In genomic region chr2:240988146-240988545, GRCh38 we compare ENCODE assay signal across 13 cellular contexts. TPM values are rescaled to one million over a fixed set of nuclear protein-coding genes. Genes with fewer than 3 reads are reported as not detected.
DNase-seq lines count a peak whose midpoint lies in the region; ATAC-seq and TF ChIP-seq lines count a peak whose summit lies in the region.
"Had no signal": no experiment of that assay in that cellular context is flagged by ENCODE, and none has a peak within 500 bp of the region (broad histone marks: within the 10 kb centered on the region; RNA-seq: fewer than 3 reads in every experiment).

No MANE protein-coding gene starts in this region.

- intact Hi-C loops in cardiac septum (cut with DNase I): no loop called here
- intact Hi-C loops in breast epithelium (cut with DNase I; ENCODE audit: low total_unique reads): no loop called here
- intact Hi-C loops in right lobe of liver (cut with DNase I): loop anchor here in 1 of 2 donors (10.0 kb wide), 1 partner anchor 133 kb away; no protein-coding TSS in a partner anchor
- intact Hi-C loops in transverse colon (cut with DNase I; ENCODE audit: low total_unique reads): loop anchor here (5.0 kb wide), 1 partner anchor 859 kb away; no protein-coding TSS in a partner anchor

- H3K27me3 Mint-ChIP-seq in type B pancreatic cell: no peaks in the 10 kb centered on the region
- no peaks in the 10 kb centered on the region for H3K27me3 Mint-ChIP-seq in activated T-cell treated with anti-CD3 and anti-CD28 coated beads, Interleukin-2, amount 50 U/mL, for 72 hours (ENCODE audit: low read depth)

- no peak overlapping the region for H3K27ac ChIP-seq in right atrium auricular region
- peak overlapping the region; percentile 33 to 95 for H3K27ac ChIP-seq in breast epithelium
- peak overlapping the region in 2 of 3 donors; percentile 55 to 86 for H3K27ac ChIP-seq in right lobe of liver
- peak overlapping the region in 1 of 4 donors; percentile 41 for H3K27ac ChIP-seq in transverse colon
- H3K27ac ChIP-seq: WERI-Rb-1 had no signal

- H3K27me3 ChIP-seq in right atrium auricular region (no peaks in the 10 kb centered on the region), breast epithelium (no peaks in the 10 kb centered on the region), right lobe of liver (no peaks in the 10 kb centered on the region), transverse colon (peaks cover 7% of the 10 kb centered on the region)

- in situ Hi-C loops in transverse colon (cut with MboI; ENCODE audit: low pct_ligation_motif_present in 1 of 4, low pct_unique_long_range_greater_than_20kb in 1 of 4, low sequenced_read_pairs in 3 of 4): no loop called here

- no peak for TF ChIP-seq CTCF in right atrium auricular region (IDR thresholded peaks at IDR 0.05)
- no peak for TF ChIP-seq CTCF in breast epithelium (IDR thresholded peaks at IDR 0.05)
- no peak for TF ChIP-seq CTCF in right lobe of liver (IDR thresholded peaks at IDR 0.05)
- no peak for TF ChIP-seq CTCF in transverse colon (IDR thresholded peaks at IDR 0.05)
- TF ChIP-seq CTCF in type B pancreatic cell (conservative IDR thresholded peaks at IDR 0.05): no peak

- TF ChIP-seq EP300 in transverse colon (IDR thresholded peaks at IDR 0.05; ENCODE audit: low read depth): no peak

- H3K9me3 Mint-ChIP-seq in type B pancreatic cell: no peaks in the 10 kb centered on the region
- no peaks in the 10 kb centered on the region for H3K9me3 Mint-ChIP-seq in activated T-cell treated with anti-CD3 and anti-CD28 coated beads, Interleukin-2, amount 50 U/mL, for 72 hours

- no peaks in the 10 kb centered on the region for H3K36me3 Mint-ChIP-seq in type B pancreatic cell
- H3K36me3 Mint-ChIP-seq in activated T-cell treated with anti-CD3 and anti-CD28 coated beads, Interleukin-2, amount 50 U/mL, for 72 hours (ENCODE audit: insufficient read depth in 2 of 2): no peaks in the 10 kb centered on the region

- DNase-seq in cardiac septum (ENCODE audit: low spot score) (peak; percentile 70), right atrium auricular region (ENCODE audit: low spot score) (no peak), breast epithelium (ENCODE audit: low spot score in 2 of 2) (no peak), right lobe of liver (peak; percentile 14 to 55 (median 49)), transverse colon (peak; percentile 7), type B pancreatic cell (ENCODE audit: extremely low spot score, unreplicated experiment) (no peak)
- no peak for DNase-seq in activated T-cell treated with anti-CD3 and anti-CD28 coated beads, Interleukin-2, amount 50 U/mL, for 72 hours
- DNase-seq: central memory CD4-positive, alpha-beta T cell; NCI-H1105 treated with DMSO at 0.1 percent for 48 hours; NCI-H446 treated with DMSO at 0.1 percent for 48 hours; stimulated activated naive CD4-positive, alpha-beta T cell treated with Interleukin-2 at 50 U/mL for 16 hours; WERI-Rb-1 had no signal

- H3K4me1 ChIP-seq in right atrium auricular region (peaks cover 0 to 36% of the 10 kb centered on the region in 2 donors), breast epithelium (peaks cover 16 to 26% of the 10 kb centered on the region in 2 donors), right lobe of liver (peaks cover 3 to 40% (median 21%) of the 10 kb centered on the region in 4 donors), transverse colon (peaks cover 12 to 41% (median 16%) of the 10 kb centered on the region in 4 donors)

- TF ChIP-seq POLR2A in breast epithelium (IDR thresholded peaks at IDR 0.05) (no peak), right lobe of liver (IDR thresholded peaks at IDR 0.05) (no peak), transverse colon (IDR thresholded peaks at IDR 0.05) (no peak)

- peaks cover 4% of the 10 kb centered on the region for H3K4me1 Mint-ChIP-seq in type B pancreatic cell (ENCODE audit: unreplicated experiment)
- no peaks in the 10 kb centered on the region for H3K4me1 Mint-ChIP-seq in activated T-cell treated with anti-CD3 and anti-CD28 coated beads, Interleukin-2, amount 50 U/mL, for 72 hours (ENCODE audit: low read depth)

- H3K4me3 ChIP-seq in right atrium auricular region (no peak overlapping the region), breast epithelium (no peak overlapping the region), right lobe of liver (no peak overlapping the region), transverse colon (no peak overlapping the region)

- no peak overlapping the region for H3K27ac Mint-ChIP-seq in type B pancreatic cell
- no peak overlapping the region for H3K27ac Mint-ChIP-seq in activated T-cell treated with anti-CD3 and anti-CD28 coated beads, Interleukin-2, amount 50 U/mL, for 72 hours

- H3K36me3 ChIP-seq in right atrium auricular region: no peaks in the 10 kb centered on the region
- no peaks in the 10 kb centered on the region for H3K36me3 ChIP-seq in breast epithelium
- no peaks in the 10 kb centered on the region for H3K36me3 ChIP-seq in right lobe of liver
- no peaks in the 10 kb centered on the region for H3K36me3 ChIP-seq in transverse colon
- H3K36me3 ChIP-seq: WERI-Rb-1 had no signal

- H3K9me3 ChIP-seq in right atrium auricular region (no peaks in the 10 kb centered on the region), breast epithelium (peaks cover 3 to 8% of the 10 kb centered on the region in 2 donors), right lobe of liver (no peaks in the 10 kb centered on the region), transverse colon (no peaks in the 10 kb centered on the region)

- ATAC-seq in right lobe of liver: no peak
- no peak for ATAC-seq in HG03342 (IDR thresholded peaks at IDR 0.05; ENCODE audit: unreplicated experiment)
- ATAC-seq in activated T-cell treated with anti-CD3 and anti-CD28 coated beads, Interleukin-2, amount 50 U/mL, for 72 hours (replicated peaks in 1 of 2): no peak

- no peak overlapping the region for H3K4me3 Mint-ChIP-seq in type B pancreatic cell
- H3K4me3 Mint-ChIP-seq in activated T-cell treated with anti-CD3 and anti-CD28 coated beads, Interleukin-2, amount 50 U/mL, for 72 hours: no peak overlapping the region

- whole genome bisulfite sequencing in right lobe of liver (ENCODE audit: insufficient coverage, low coverage, low lambda C conversion rate, missing lambda C conversion rate): 100% methylated on average over 2 of the region's 3 CpGs
- 94 to 100% methylated on average over 1 to 3 of the region's 3 CpGs for WGBS in transverse colon (ENCODE audit: low coverage in 1 of 2), 2 donors

RNA-seq across cellular contexts. Expression of gene SNED1, which starts 10.3 kb away (rescaled TPM):
- total RNA-seq in cardiac septum: 9.7 TPM
- 10 to 100 TPM in 1 of 2 donors, 1 to 10 TPM in 1; 9.9 to 16.4 TPM for total RNA-seq in right atrium auricular region
- total RNA-seq in breast epithelium: 10 to 100 TPM; 27.1 to 46.9 (median 35.2) TPM
- total RNA-seq in right lobe of liver: 10 to 100 TPM in 4 of 6 experiments, 1 to 10 TPM in 2; 7.4 to 27.8 (median 13.2) TPM
- 10 to 100 TPM in 3 of 4 donors, 1 to 10 TPM in 1; 8.2 to 65.5 (median 30.0) TPM for total RNA-seq in transverse colon
- total RNA-seq in type B pancreatic cell (ENCODE audit: low replicate concordance): 9.7 and 140 TPM in 2 replicates
- total RNA-seq in activated T-cell treated with anti-CD3 and anti-CD28 coated beads, Interleukin-2, amount 50 U/mL, for 72 hours: 1 to 10 TPM in 1 of 2 donors, under 1 TPM in 1; 0.36 to 4.1 TPM

Comparison
In these comparisons a context has a peak if more than half of its experiments do, and no peak if none do; other contexts are left out.
1. DNase-seq: peak in cardiac septum (single experiment), right lobe of liver (3 of 3) and transverse colon (single experiment); none in right atrium auricular region (single experiment), breast epithelium (0 of 2), type B pancreatic cell (single experiment) and activated T-cell treated with anti-CD3 and anti-CD28 coated beads, Interleukin-2, amount 50 U/mL, for 72 hours (0 of 2).
2. H3K27ac ChIP-seq: peak in breast epithelium (2 of 2) and right lobe of liver (2 of 3); none in right atrium auricular region (0 of 2).